ENCODE assay signal across 9 cellular contexts in the genomic region with DNA sequence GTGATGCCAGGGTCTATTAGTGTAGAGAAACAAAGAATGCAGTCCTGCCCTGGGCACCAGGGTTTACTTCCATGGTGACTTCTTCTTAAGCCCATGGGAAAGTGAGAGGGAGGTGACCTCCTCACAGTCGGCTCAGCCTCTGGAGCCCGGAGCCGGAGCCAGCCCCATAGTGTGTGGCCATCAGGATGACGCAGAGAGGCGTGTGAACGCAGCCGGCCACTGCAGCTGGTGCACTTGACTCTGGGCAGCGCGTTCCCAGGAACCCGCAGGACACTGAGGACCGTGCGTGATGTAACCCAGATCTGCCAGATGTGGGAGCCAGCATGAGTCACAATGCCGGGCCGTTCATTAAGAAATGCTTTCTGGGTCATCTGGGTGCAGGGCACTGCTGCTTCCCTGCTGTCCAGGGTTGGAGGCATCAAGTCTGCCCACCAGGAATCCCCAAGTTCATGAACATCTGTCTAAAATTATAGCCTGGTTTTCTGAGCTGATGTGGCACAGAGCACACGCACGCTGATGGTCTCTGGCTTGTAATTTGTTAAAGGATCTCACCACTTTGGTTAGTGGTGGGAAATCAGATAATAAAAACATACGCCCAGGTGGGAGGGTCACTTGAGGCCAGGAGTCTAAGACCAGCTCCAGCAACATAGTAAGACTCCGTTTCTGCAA.
DNase-seq lines count a peak whose midpoint lies in the region; ATAC-seq, FAIRE-seq and TF ChIP-seq lines count a peak whose summit lies in the region.
"Had no signal": no experiment of that assay in that cellular context is flagged by ENCODE, and none has a peak within 500 bp of the region (broad histone marks: within the 10 kb centered on the region; RNA-seq: fewer than 3 reads in every experiment).

No MANE protein-coding gene starts in this region.

- peak; percentile 32 for DNase-seq in G401 (ENCODE audit: low spot score)
- DNase-seq in NOMO-1 treated with DMSO at 0.1 percent for 48 hours (lab: John Stamatoyannopoulos, UW; ENCODE audit: unreplicated experiment), result peak; percentile 76
- DNase-seq in lower lobe of right lung, result peak; percentile 87
- DNase-seq in thyroid gland, result peak; percentile 78 to 80
- DNase-seq in stimulated activated naive B cell treated with anti-CD40 and anti-IgM and Interleukin-4, amounts not matched to agents 10 μg/mL and 1 μg/mL and 100 μg/mL, for 72 hours, result no peak
- no peak for DNase-seq in GM12892 (ENCODE audit: insufficient read length)

- H3K9me3 Mint-ChIP-seq in stimulated activated naive B cell treated with anti-CD40 and anti-IgM and Interleukin-4, amounts not matched to agents 10 μg/mL and 1 μg/mL and 100 μg/mL, for 72 hours, result peaks cover 0 to 2% of the 10 kb centered on the region in 2 donors

- TF ChIP-seq POLR2A in thyroid gland (IDR thresholded peaks at IDR 0.05), result peak in 1 of 2 donors; percentile 49
- no peak for TF ChIP-seq POLR2A in GM12892 (IDR thresholded peaks at IDR 0.05; ENCODE audit: low read depth, low read length)

- no peak overlapping the region for H3K4me3 Mint-ChIP-seq in stimulated activated naive B cell treated with anti-CD40 and anti-IgM and Interleukin-4, amounts not matched to agents 10 μg/mL and 1 μg/mL and 100 μg/mL, for 72 hours

- peak; percentile 94 to 95 for ATAC-seq in lower lobe of right lung
- no peak for ATAC-seq in stimulated activated naive B cell treated with anti-CD40 and anti-IgM and Interleukin-4, amounts not matched to agents 10 μg/mL and 1 μg/mL and 100 μg/mL, for 72 hours (replicated peaks)
- ATAC-seq in GM19452 (IDR thresholded peaks at IDR 0.05; ENCODE audit: unreplicated experiment), result no peak

- peaks cover 11 to 22% of the 10 kb centered on the region in 2 donors for H3K4me1 Mint-ChIP-seq in stimulated activated naive B cell treated with anti-CD40 and anti-IgM and Interleukin-4, amounts not matched to agents 10 μg/mL and 1 μg/mL and 100 μg/mL, for 72 hours

- no peak overlapping the region for H3K27ac Mint-ChIP-seq in stimulated activated naive B cell treated with anti-CD40 and anti-IgM and Interleukin-4, amounts not matched to agents 10 μg/mL and 1 μg/mL and 100 μg/mL, for 72 hours

- H3K4me3 ChIP-seq in duodenal mucosa (ENCODE audit: low read depth in 1 of 2, low read length in 2 of 2), result peak overlapping the region in 1 of 2 donors; percentile 21
- peak overlapping the region; percentile 30 for H3K4me3 ChIP-seq in lower lobe of right lung
- H3K4me3 ChIP-seq in thyroid gland (replicated peaks in 1 of 3), result peak overlapping the region in 1 of 3 donors; percentile 10

- no peak overlapping the region for H3K9ac ChIP-seq in duodenal mucosa (ENCODE audit: low read depth in 1 of 2, low read length in 2 of 2)

- H3K4me1 ChIP-seq in duodenal mucosa (ENCODE audit: control insufficient read depth in 1 of 2, insufficient read depth in 2 of 2, low read length in 2 of 2), result peaks cover 6 to 7% of the 10 kb centered on the region in 2 donors
- peaks cover 26% of the 10 kb centered on the region for H3K4me1 ChIP-seq in lower lobe of right lung
- H3K4me1 ChIP-seq in thyroid gland, result peaks cover 14 to 41% of the 10 kb centered on the region in 2 donors

- H3K36me3 Mint-ChIP-seq in stimulated activated naive B cell treated with anti-CD40 and anti-IgM and Interleukin-4, amounts not matched to agents 10 μg/mL and 1 μg/mL and 100 μg/mL, for 72 hours, result peaks cover 0 to 4% of the 10 kb centered on the region in 2 donors

- no peak for FAIRE-seq in GM12892 (lab: Jason Lieb, UNC)

- H3K27ac ChIP-seq in duodenal mucosa (ENCODE audit: low read depth, low read length) (peak overlapping the region; percentile 27), lower lobe of right lung (peak overlapping the region; percentile 18), thyroid gland (peak overlapping the region in 2 of 3 donors; percentile 12 to 80)
- H3K27ac ChIP-seq: neutrophil had no signal

- H3K36me3 ChIP-seq in duodenal mucosa (ENCODE audit: control insufficient read depth in 1 of 2, insufficient read depth in 2 of 2, low read length in 2 of 2) (no peaks in the 10 kb centered on the region), lower lobe of right lung (no peaks in the 10 kb centered on the region), thyroid gland (no peaks in the 10 kb centered on the region)
- H3K36me3 ChIP-seq: neutrophil had no signal

- no peaks in the 10 kb centered on the region for H3K27me3 Mint-ChIP-seq in stimulated activated naive B cell treated with anti-CD40 and anti-IgM and Interleukin-4, amounts not matched to agents 10 μg/mL and 1 μg/mL and 100 μg/mL, for 72 hours

- in situ Hi-C loops in G401 (cut with HindIII; ENCODE audit: low sequenced_read_pairs), result no loop called here

- intact Hi-C loops in lower lobe of right lung (cut with DNase I), result no loop called here
- intact Hi-C loops in thyroid gland (cut with DNase I), result no loop called here

- WGBS in thyroid gland, 2 donors, result 34 to 35% methylated on average over 12 to 18 of the region's 18 CpGs

- H3K27me3 ChIP-seq in duodenal mucosa (ENCODE audit: control insufficient read depth in 1 of 2, insufficient read depth in 2 of 2, low read length in 2 of 2), result no peaks in the 10 kb centered on the region
- H3K27me3 ChIP-seq in lower lobe of right lung (ENCODE audit: low read depth), result no peaks in the 10 kb centered on the region
- no peaks in the 10 kb centered on the region for H3K27me3 ChIP-seq in thyroid gland

- TF ChIP-seq CTCF in lower lobe of right lung (IDR thresholded peaks at IDR 0.05) (no peak), thyroid gland (IDR thresholded peaks at IDR 0.05) (no peak)

- H3K9me3 ChIP-seq in duodenal mucosa (ENCODE audit: control insufficient read depth in 1 of 2, low read length in 2 of 2) (no peaks in the 10 kb centered on the region), lower lobe of right lung (no peaks in the 10 kb centered on the region), thyroid gland (no peaks in the 10 kb centered on the region)
- H3K9me3 ChIP-seq: neutrophil had no signal

Comparison
In these comparisons a context has a peak if more than half of its experiments do, and no peak if none do; other contexts are left out.
1. DNase-seq: peak in G401 (single experiment), NOMO-1 treated with DMSO at 0.1 percent for 48 hours (single experiment), lower lobe of right lung (single experiment) and thyroid gland (2 of 2); none in stimulated activated naive B cell treated with anti-CD40 and anti-IgM and Interleukin-4, amounts not matched to agents 10 μg/mL and 1 μg/mL and 100 μg/mL, for 72 hours (single experiment) and GM12892 (single experiment).
2. ATAC-seq: peak in lower lobe of right lung (2 of 2); none in stimulated activated naive B cell treated with anti-CD40 and anti-IgM and Interleukin-4, amounts not matched to agents 10 μg/mL and 1 μg/mL and 100 μg/mL, for 72 hours (0 of 2) and GM19452 (single experiment).
3. Peak in every context shown above with its lines, with median percentiles within 50 percentile points of each other: H3K27ac ChIP-seq.